9 cellular contexts compared by ENCODE assay signal in genomic region chr2:182717451-182718215, GRCh38. TPM values are rescaled to one million over a fixed set of nuclear protein-coding genes. Genes with fewer than 3 reads are reported as not detected.
DNase-seq lines count a peak whose midpoint lies in the region; ATAC-seq and TF ChIP-seq lines count a peak whose summit lies in the region.
"Had no signal": no experiment of that assay in that cellular context is flagged by ENCODE, and none has a peak within 500 bp of the region (broad histone marks: within the 10 kb centered on the region; RNA-seq: fewer than 3 reads in every experiment).

No MANE protein-coding gene starts in this region.

- H3K56ac ChIP-seq in H9 (ENCODE audit: insufficient read length, low read depth, low read length) = no peak overlapping the region

- peak; percentile 86 for DNase-seq in DMS79 treated with DMSO at 0.1 percent for 48 hours (lab: John Stamatoyannopoulos, UW)
- no peak for DNase-seq in DMS79 (lab: John Stamatoyannopoulos, UW)
- no peak for DNase-seq in H9
- peak; percentile 8 for DNase-seq in NB4 (ENCODE audit: low read depth)
- no peak for DNase-seq in foreskin melanocyte
- no peak for DNase-seq in WTC11 (ENCODE audit: low spot score)
- no peak for DNase-seq in stimulated activated CD8-positive, alpha-beta memory T cell treated with anti-CD3 and anti-CD28 coated beads, Interleukin-4, amount 100 ng/mL, for 48 hours

- no peaks in the 10 kb centered on the region for H3K79me2 ChIP-seq in H9 (ENCODE audit: insufficient read depth, low read length)
- H3K79me2 ChIP-seq: parathyroid adenoma had no signal

- H3K4me2 ChIP-seq in H9 (ENCODE audit: insufficient read depth, insufficient read length, low read length) = peak overlapping the region; percentile 21

- H3K18ac ChIP-seq in H9 (ENCODE audit: insufficient read length, low read depth, low read length) = no peak overlapping the region

- no peak overlapping the region for H2AK5ac ChIP-seq in H9 (ENCODE audit: insufficient read length, low read length)

- no peak for ATAC-seq in WTC11

- no peak for TF ChIP-seq CTCF in H9 (conservative IDR thresholded peaks at IDR 0.05)
- no peak for TF ChIP-seq CTCF in NB4 (IDR thresholded peaks at IDR 0.05; ENCODE audit: low read depth, low read length)
- TF ChIP-seq CTCF in WTC11 (IDR thresholded peaks at IDR 0.05) = no peak

- H3K4me3 ChIP-seq in NB4 (ENCODE audit: low read depth, low read length) = peak overlapping the region; percentile 87
- peak overlapping the region; percentile 88 for H3K4me3 ChIP-seq in iPS-18a (ENCODE audit: low read length)

- no peaks in the 10 kb centered on the region for H3K4me1 ChIP-seq in H9 (ENCODE audit: insufficient read depth, low read length)
- peaks cover 11% of the 10 kb centered on the region for H3K4me1 ChIP-seq in iPS-18a (ENCODE audit: control insufficient read depth, low read depth, low read length)

- H2BK15ac ChIP-seq in H9 (ENCODE audit: low read depth, low read length) = no peak overlapping the region

- no peak overlapping the region for H2BK120ac ChIP-seq in H9 (ENCODE audit: low read depth, low read length, poor library complexity, severe bottlenecking)

- no peak overlapping the region for H2BK20ac ChIP-seq in H9 (ENCODE audit: low read depth, low read length, poor library complexity, severe bottlenecking)

- POLR2A ChIA-PET in WTC11 (lab: Charles Lee) = no interaction called here

- H4K91ac ChIP-seq in H9 (ENCODE audit: insufficient read length, low read depth, low read length) = no peak overlapping the region

- H3K27ac Mint-ChIP-seq in H9 = no peak overlapping the region
- H3K27ac Mint-ChIP-seq in WTC11 = no peak overlapping the region

- no peak for TF ChIP-seq POLR2A in NB4 (IDR thresholded peaks at IDR 0.05; ENCODE audit: extremely low read depth, insufficient read length)

- no peak overlapping the region for H2BK5ac ChIP-seq in H9 (ENCODE audit: insufficient read length, low read length)

- H3K23ac ChIP-seq in H9 (ENCODE audit: insufficient read length, low read depth, low read length) = no peak overlapping the region

- H3K27me3 ChIP-seq in H9 (ENCODE audit: insufficient read depth, low read length) (no peaks in the 10 kb centered on the region), iPS-18a (ENCODE audit: control insufficient read depth, insufficient read depth, low read length) (no peaks in the 10 kb centered on the region)

- no peaks in the 10 kb centered on the region for H4K20me1 ChIP-seq in H9 (ENCODE audit: control insufficient read depth, insufficient read depth, insufficient read length)

- H4K5ac ChIP-seq in H9 (ENCODE audit: insufficient read length, low read depth, low read length) = no peak overlapping the region

- no peaks in the 10 kb centered on the region for H3K79me1 ChIP-seq in H9 (ENCODE audit: insufficient read depth, low read depth, low read length, poor library complexity, severe bottlenecking)

- CTCF ChIA-PET in WTC11 (lab: Charles Lee) = interaction anchor here (1.0 kb wide), 1 partner anchor 51 kb away, joined by 4 read pairs; no protein-coding TSS in a partner anchor

- no peak overlapping the region for H3K14ac ChIP-seq in H9 (ENCODE audit: insufficient read depth, low read length)

- H2BK12ac ChIP-seq in H9 (ENCODE audit: insufficient read length, low read depth, low read length) = no peak overlapping the region

- H3T11ph ChIP-seq in H9 (ENCODE audit: low read length) = no peak overlapping the region

- no peak overlapping the region for H2AFZ ChIP-seq in H9 (ENCODE audit: low read length)

- no peak overlapping the region for H3K4ac ChIP-seq in H9 (ENCODE audit: low read depth, low read length)

- no peaks in the 10 kb centered on the region; a peak in 1 of 4 replicates for H3K4me1 Mint-ChIP-seq in H9
- H3K4me1 Mint-ChIP-seq in WTC11 = no peaks in the 10 kb centered on the region; the same call in 1 of the 2 replicates

- no peaks in the 10 kb centered on the region for H3K9me3 ChIP-seq in H9 (ENCODE audit: control insufficient read depth, low read depth, low read length)
- no peaks in the 10 kb centered on the region for H3K9me3 ChIP-seq in iPS-18a (ENCODE audit: control insufficient read depth, low read depth, low read length)

- H3K36me3 Mint-ChIP-seq in H9 (ENCODE audit: insufficient read depth in 1 of 3, low read depth in 3 of 3) = peaks cover 2 to 19% (median 14%) of the 10 kb centered on the region in 3 experiments; a peak in 5 of 7 replicates
- peaks cover 2% of the 10 kb centered on the region; the same call in 1 of the 2 replicates for H3K36me3 Mint-ChIP-seq in WTC11

- H3K9me3 Mint-ChIP-seq in H9 (no peaks in the 10 kb centered on the region), WTC11 (no peaks in the 10 kb centered on the region)

- H3K36me3 ChIP-seq in iPS-18a (ENCODE audit: control insufficient read depth, low read depth, low read length) = peaks cover 26% of the 10 kb centered on the region

- H3K27ac ChIP-seq in H9 (ENCODE audit: insufficient read length, low read depth, low read length) = no peak overlapping the region
- no peak overlapping the region for H3K27ac ChIP-seq in iPS-18a (ENCODE audit: low read length)

- no peak overlapping the region for H4K8ac ChIP-seq in H9 (replicated peaks; ENCODE audit: insufficient read length, low read depth, low read length)

- no CpG with 5 or more reads among the region's 2 CpGs for WGBS in H9 (ENCODE audit: extremely low coverage, insufficient read length, low lambda C conversion rate)

- H3K23me2 ChIP-seq in H9 (ENCODE audit: insufficient read length, low read depth, low read length, poor library complexity, severe bottlenecking) = peaks cover 5% of the 10 kb centered on the region

- no peak overlapping the region for H3K4me3 Mint-ChIP-seq in H9
- no peak overlapping the region; the same call in 1 of the 2 replicates for H3K4me3 Mint-ChIP-seq in WTC11

- no peaks in the 10 kb centered on the region for H3K27me3 Mint-ChIP-seq in H9 (ENCODE audit: low read depth)
- H3K27me3 Mint-ChIP-seq in WTC11 (ENCODE audit: low read depth) = no peaks in the 10 kb centered on the region

- H3K9ac ChIP-seq in H9 (ENCODE audit: extremely low read depth, insufficient read length, low read length) (peak overlapping the region; percentile 23), iPS-18a (ENCODE audit: low read length) (no peak overlapping the region)
- H3K9ac ChIP-seq: parathyroid adenoma had no signal

TF ChIP-seq in WTC11, 78 proteins besides CTCF, POLR2A, EP300 and RAD21:
- TF ChIP-seq STAT6 (CRISPR knock-in tag; conservative IDR thresholded peaks at IDR 0.05; ENCODE audit: low read depth) (no peak), MAX (CRISPR knock-in tag; IDR thresholded peaks at IDR 0.05) (no peak)

RNA-seq across cellular contexts. Expression of gene DNAJC10, which starts 1.6 kb away (rescaled TPM):
- 119 and 129 TPM in 2 replicates for total RNA-seq in H9 (2021)
- 103 to 109 TPM (median 103 TPM) in 3 replicates for total RNA-seq in WTC11 (2021)

Comparison
In these comparisons a context has a peak if more than half of its experiments do, and no peak if none do; other contexts are left out.
1. DNase-seq: peak in DMS79 treated with DMSO at 0.1 percent for 48 hours (single experiment) and NB4 (single experiment); none in DMS79 (single experiment), H9 (single experiment), foreskin melanocyte (single experiment), WTC11 (single experiment) and stimulated activated CD8-positive, alpha-beta memory T cell treated with anti-CD3 and anti-CD28 coated beads, Interleukin-4, amount 100 ng/mL, for 48 hours (single experiment).